Comparison of ENCODE assay signal across 25 cellular contexts in the genomic region with DNA sequence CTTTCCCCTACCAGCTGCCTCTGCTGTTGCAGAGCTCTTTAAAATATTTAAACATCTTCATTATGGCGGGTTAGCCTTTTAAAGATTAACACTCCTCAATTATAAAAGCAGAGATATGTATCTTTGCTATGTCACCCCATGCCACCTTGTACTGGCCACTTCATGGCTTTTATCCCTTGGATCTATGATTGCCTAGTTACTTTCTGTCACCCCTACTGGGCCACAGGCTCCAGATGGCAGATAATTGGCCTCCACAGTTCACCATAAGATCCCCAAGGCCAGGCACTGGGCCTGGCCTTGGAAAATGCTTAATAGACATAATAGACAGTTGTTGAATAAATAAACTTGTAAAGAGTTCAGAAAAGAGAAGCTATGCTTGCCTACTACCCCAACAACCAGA.
DNase-seq lines count a peak whose midpoint lies in the region; FAIRE-seq and TF ChIP-seq lines count a peak whose summit lies in the region.
"Had no signal": no experiment of that assay in that cellular context is flagged by ENCODE, and none has a peak within 500 bp of the region (broad histone marks: within the 10 kb centered on the region; RNA-seq: fewer than 3 reads in every experiment).

No MANE protein-coding gene starts in this region.

- no peak overlapping the region for H3K27ac ChIP-seq in stomach
- H3K27ac ChIP-seq: 22Rv1, KMS-11, Peyer's patch, SK-N-MC had no signal

- DNase-seq in NCI-H1417 (lab: John Stamatoyannopoulos, UW) (peak in 2 of 3 experiments; percentile 32 to 65), NCI-H1417 treated with DMSO at 0.1 percent for 48 hours (lab: John Stamatoyannopoulos, UW) (no peak), SK-N-DZ (ENCODE audit: low spot score) (peak; percentile 57), stomach (no peak), HTR-8/SVneo (ENCODE audit: insufficient read length, low spot score) (no peak)
- peak; percentile 26 for DNase-seq in activated CD8-positive, alpha-beta memory T cell treated with anti-CD3 and anti-CD28 coated beads for 24 hours
- no peak for DNase-seq in activated CD8-positive, alpha-beta memory T cell treated with anti-CD3 and anti-CD28 coated beads, Interleukin-2, amount 50 U/mL, for 4 hours
- DNase-seq: ACHN; BE2C; CD8-positive, alpha-beta memory T cell; DMS153; DND-41; HCEC 1CT; IMR-90; MM.1S; NCI-H187 treated with DMSO at 0.1 percent for 48 hours; NCI-H446; NCI-H526 treated with DMSO at 0.1 percent for 48 hours; Peyer's patch; SHP77 treated with DMSO at 0.1 percent for 48 hours had no signal

- TF ChIP-seq CTCF in stomach (IDR thresholded peaks at IDR 0.05) = no peak

- no peak for FAIRE-seq in HTR-8/SVneo (lab: Jason Lieb, UNC)
- FAIRE-seq: GM12892, H1 had no signal

- no peaks in the 10 kb centered on the region for H3K36me3 ChIP-seq in stomach
- H3K36me3 ChIP-seq: BE2C, Peyer's patch had no signal

- 80 to 100% (median 91%) methylated on average over 1 of the region's 1 CpG for WGBS in stomach, 5 donors

- no peak for TF ChIP-seq EP300 in stomach (IDR thresholded peaks at IDR 0.05)

- intact Hi-C loops in stomach (cut with DNase I; ENCODE audit: low total_unique reads) = no loop called here

- TF ChIP-seq POLR2A in stomach (IDR thresholded peaks at IDR 0.05) = no peak

- H3K4me3 ChIP-seq in stomach = no peak overlapping the region
- H3K4me3 ChIP-seq: Peyer's patch, SK-N-MC had no signal

- H3K4me1 ChIP-seq in stomach = no peaks in the 10 kb centered on the region
- H3K4me1 ChIP-seq: Peyer's patch had no signal

- H3K9me3 ChIP-seq in stomach = peaks cover 0 to 9% (median 0%) of the 10 kb centered on the region in 4 donors
- H3K9me3 ChIP-seq: BE2C, Peyer's patch had no signal

- peaks cover 0 to 5% (median 0%) of the 10 kb centered on the region in 3 donors for H3K27me3 ChIP-seq in stomach
- H3K27me3 ChIP-seq: BE2C, Peyer's patch had no signal

Comparison
In these comparisons a context has a peak if more than half of its experiments do, and no peak if none do; other contexts are left out.
1. DNase-seq: peak in NCI-H1417 (2 of 3), activated CD8-positive, alpha-beta memory T cell treated with anti-CD3 and anti-CD28 coated beads for 24 hours (single experiment) and SK-N-DZ (single experiment); none in NCI-H1417 treated with DMSO at 0.1 percent for 48 hours (single experiment), activated CD8-positive, alpha-beta memory T cell treated with anti-CD3 and anti-CD28 coated beads, Interleukin-2, amount 50 U/mL, for 4 hours (single experiment), stomach (single experiment) and HTR-8/SVneo (single experiment).